ENCODE assay signal across 9 cellular contexts in the genomic region with DNA sequence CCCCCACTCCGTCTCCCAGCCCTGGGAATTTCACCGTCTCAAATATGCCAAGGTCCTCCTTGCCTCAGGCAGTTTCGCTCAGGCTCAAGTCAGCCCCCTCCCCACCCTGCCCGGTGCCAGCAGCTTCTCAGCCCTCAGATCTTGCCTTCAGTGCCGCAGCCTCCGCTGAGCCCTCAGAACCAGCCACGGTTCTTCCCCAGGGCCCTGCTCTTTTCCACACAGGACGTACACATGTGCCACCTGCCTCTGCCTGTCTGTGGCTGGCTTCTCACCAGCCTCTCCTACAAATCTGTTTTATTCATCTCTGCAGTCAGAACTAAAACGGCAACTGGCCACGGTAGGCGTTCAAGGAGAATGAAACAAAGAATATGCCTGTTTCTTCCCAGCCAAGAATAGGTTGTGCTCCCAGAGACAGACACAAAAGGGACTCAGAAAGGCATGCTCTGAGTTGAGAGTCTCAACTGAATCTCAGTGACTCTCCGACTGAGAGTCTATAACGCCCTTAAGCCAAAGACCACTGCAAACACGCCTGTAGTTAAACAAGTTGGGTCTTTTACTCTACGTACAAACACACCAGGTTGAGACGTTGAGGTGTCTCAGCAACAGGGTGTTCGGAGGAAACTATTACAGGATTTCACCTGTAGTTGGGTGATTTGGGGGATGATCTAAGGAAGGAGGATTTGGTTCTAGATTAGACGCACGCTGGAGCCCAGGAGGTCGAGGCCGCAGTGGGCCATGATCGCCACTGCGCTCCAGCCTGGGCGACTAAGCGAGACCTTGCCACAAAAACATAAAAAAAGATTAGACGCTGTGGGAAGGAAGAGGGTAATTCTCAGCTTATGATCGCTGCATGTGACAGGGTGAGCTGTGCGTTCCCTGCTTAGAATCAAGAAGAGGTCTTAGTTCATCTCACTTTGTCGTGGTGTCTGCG. TPM values are rescaled to one million over a fixed set of nuclear protein-coding genes. Genes with fewer than 3 reads are reported as not detected.
DNase-seq lines count a peak whose midpoint lies in the region; ATAC-seq and TF ChIP-seq lines count a peak whose summit lies in the region.
"Had no signal": no experiment of that assay in that cellular context is flagged by ENCODE, and none has a peak within 500 bp of the region (broad histone marks: within the 10 kb centered on the region; RNA-seq: fewer than 3 reads in every experiment).

No MANE protein-coding gene starts in this region.

- H3K4me3 Mint-ChIP-seq in glutamatergic neuron (ENCODE audit: unreplicated experiment): peak overlapping the region; percentile 93

- H3K9me3 Mint-ChIP-seq in glutamatergic neuron (ENCODE audit: unreplicated experiment): peaks cover 9% of the 10 kb centered on the region

- H3K36me3 Mint-ChIP-seq in glutamatergic neuron (ENCODE audit: unreplicated experiment): no peaks in the 10 kb centered on the region

- peaks cover 13% of the 10 kb centered on the region for H3K4me1 Mint-ChIP-seq in glutamatergic neuron (ENCODE audit: low read depth, unreplicated experiment)

- H3K27me3 Mint-ChIP-seq in glutamatergic neuron (ENCODE audit: unreplicated experiment): peaks cover 6% of the 10 kb centered on the region

- H3K27ac Mint-ChIP-seq in glutamatergic neuron (ENCODE audit: unreplicated experiment): peak overlapping the region; percentile 66

- peak overlapping the region; percentile 90 for H3K4me3 ChIP-seq in WERI-Rb-1 (ENCODE audit: low read depth, low read length)

- H3K27ac ChIP-seq in WERI-Rb-1: peak overlapping the region; percentile 88

- H3K9me3 ChIP-seq in WERI-Rb-1 (ENCODE audit: severe bottlenecking): no peaks in the 10 kb centered on the region

- H3K36me3 ChIP-seq in WERI-Rb-1: no peaks in the 10 kb centered on the region; the same call in 1 of the 2 replicates

- ATAC-seq in GM18511 (IDR thresholded peaks at IDR 0.05; ENCODE audit: unreplicated experiment) (no peak), GM18868 (IDR thresholded peaks at IDR 0.05; ENCODE audit: unreplicated experiment) (no peak), HG03565 (IDR thresholded peaks at IDR 0.05; ENCODE audit: unreplicated experiment) (no peak)

- TF ChIP-seq CTCF in WERI-Rb-1 (IDR thresholded peaks at IDR 0.05; ENCODE audit: low read depth, low read length): no peak
- TF ChIP-seq CTCF in glutamatergic neuron (IDR thresholded peaks at IDR 0.05; ENCODE audit: partially characterized antibody, unreplicated experiment): no peak

- no peaks in the 10 kb centered on the region for H3K27me3 ChIP-seq in WERI-Rb-1 (ENCODE audit: insufficient read depth, low read depth, severe bottlenecking)

- peak; percentile 37 to 43 for DNase-seq in stimulated activated CD4-positive, alpha-beta T cell treated with anti-CD3 and anti-CD28 coated beads, Interleukin-2, amount 100 ng/mL, for 24 hours
- DNase-seq in stimulated activated CD4-positive, alpha-beta T cell treated with anti-CD3 and anti-CD28 coated beads, Interleukin-2, amount 100 ng/mL, for 48 hours: no peak
- DNase-seq in WERI-Rb-1 (no peak), glutamatergic neuron (no peak)
- peak; percentile 48 for DNase-seq in stimulated activated CD8-positive, alpha-beta memory T cell treated with anti-CD3 and anti-CD28 coated beads, Interleukin-4, amount 100 ng/mL, for 48 hours

RNA-seq across cellular contexts. Expression of a gene that starts 10.5 kb away (rescaled TPM):
- total RNA-seq in glutamatergic neuron (ENCODE audit: unreplicated experiment): 5.5 TPM
- total RNA-seq: glomerular endothelial cell had no signal

RNA-seq across cellular contexts. Expression of a gene that starts 13.9 kb away (rescaled TPM):
- total RNA-seq in glutamatergic neuron (ENCODE audit: unreplicated experiment): 30.8 TPM

RNA-seq across cellular contexts. Expression of a gene that starts 41.4 kb away (rescaled TPM):
- 0.98 TPM for total RNA-seq in glutamatergic neuron (ENCODE audit: unreplicated experiment)
- total RNA-seq: glomerular endothelial cell had no signal

RNA-seq across cellular contexts. Expression of a gene that starts 41.6 kb away (rescaled TPM):
- total RNA-seq in glutamatergic neuron (ENCODE audit: unreplicated experiment): 59.8 TPM

RNA-seq across cellular contexts. Expression of a gene that starts 43.4 kb away (rescaled TPM):
- total RNA-seq in glutamatergic neuron (ENCODE audit: unreplicated experiment): not detected
- total RNA-seq: glomerular endothelial cell had no signal

Comparison
In these comparisons a context has a peak if more than half of its experiments do, and no peak if none do; other contexts are left out.
1. DNase-seq: peak in stimulated activated CD4-positive, alpha-beta T cell treated with anti-CD3 and anti-CD28 coated beads, Interleukin-2, amount 100 ng/mL, for 24 hours (2 of 2) and stimulated activated CD8-positive, alpha-beta memory T cell treated with anti-CD3 and anti-CD28 coated beads, Interleukin-4, amount 100 ng/mL, for 48 hours (single experiment); none in stimulated activated CD4-positive, alpha-beta T cell treated with anti-CD3 and anti-CD28 coated beads, Interleukin-2, amount 100 ng/mL, for 48 hours (0 of 2), WERI-Rb-1 (single experiment) and glutamatergic neuron (single experiment).